In the genomic region with DNA sequence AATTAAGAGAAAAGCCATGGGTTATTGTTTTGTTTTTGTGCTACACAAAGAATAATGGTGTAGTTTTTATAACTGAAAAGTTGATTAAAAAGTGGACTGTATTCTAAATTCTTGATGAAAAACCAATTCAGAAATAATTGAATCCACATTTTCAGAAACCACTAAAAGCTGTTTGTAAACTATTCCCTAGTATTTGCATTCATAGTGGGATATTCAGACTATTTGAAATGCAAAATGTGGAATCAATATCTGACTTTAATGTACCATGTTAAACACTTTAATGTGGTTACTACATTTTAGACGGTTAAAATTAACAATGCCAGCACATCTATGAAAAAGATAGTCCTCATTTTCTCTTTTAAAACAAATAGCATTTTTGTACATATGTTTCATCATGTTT, we compare ENCODE assay signal across 24 cellular contexts.
"Had no signal": no experiment of that assay in that cellular context is flagged by ENCODE, and none has a peak within 500 bp of the region (broad histone marks: within the 10 kb centered on the region; RNA-seq: fewer than 3 reads in every experiment).

No MANE protein-coding gene starts in this region.

- ATAC-seq: T-cell had no signal

- H3K36me3 ChIP-seq: MG63, SJSA1 had no signal

- DNase-seq: KBM-7, MG63, NCI-H1092, NCI-H1105 treated with DMSO at 0.1 percent for 48 hours, NCI-H1436, NCI-H187, NCI-H2029, NCI-H2081 treated with DMSO at 0.1 percent for 48 hours, NCI-H2171, NCI-H226, NCI-H446, NCI-H510A, NCI-H524 treated with DMSO at 0.1 percent for 48 hours, NCI-H69, NCI-H774, Right ventricle myocardium superior, RPMI8226, SIG-M5, SW 1271, T-cell had no signal

- H3K27me3 ChIP-seq: MG63, SJSA1 had no signal

- H3K9me3 ChIP-seq: MG63, SJSA1 had no signal

- H3K27ac ChIP-seq: HL-60, SJSA1 had no signal

- FAIRE-seq: HTR-8/SVneo, RCC 7860 had no signal

- H3K4me3 ChIP-seq: MG63, SJSA1 had no signal
